ENCODE assay signal across 1 cellular context in genomic region chr18:57775937-57776336, GRCh38.
TF ChIP-seq lines count a peak whose summit lies in the region.

No MANE protein-coding gene starts in this region.

TF ChIP-seq in K562, 482 proteins besides CTCF, POLR2A, EP300 and RAD21 (continued from another document):
- TF ChIP-seq, protein P1, sequence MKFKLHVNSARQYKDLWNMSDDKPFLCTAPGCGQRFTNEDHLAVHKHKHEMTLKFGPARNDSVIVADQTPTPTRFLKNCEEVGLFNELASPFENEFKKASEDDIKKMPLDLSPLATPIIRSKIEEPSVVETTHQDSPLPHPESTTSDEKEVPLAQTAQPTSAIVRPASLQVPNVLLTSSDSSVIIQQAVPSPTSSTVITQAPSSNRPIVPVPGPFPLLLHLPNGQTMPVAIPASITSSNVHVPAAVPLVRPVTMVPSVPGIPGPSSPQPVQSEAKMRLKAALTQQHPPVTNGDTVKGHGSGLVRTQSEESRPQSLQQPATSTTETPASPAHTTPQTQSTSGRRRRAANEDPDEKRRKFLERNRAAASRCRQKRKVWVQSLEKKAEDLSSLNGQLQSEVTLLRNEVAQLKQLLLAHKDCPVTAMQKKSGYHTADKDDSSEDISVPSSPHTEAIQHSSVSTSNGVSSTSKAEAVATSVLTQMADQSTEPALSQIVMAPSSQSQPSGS (CRISPR knock-in tag; IDR thresholded peaks at IDR 0.05) = no peak
- TF ChIP-seq FOXK1 (CRISPR knock-in tag; IDR thresholded peaks at IDR 0.05; ENCODE audit: borderline replicate concordance) = no peak
- TF ChIP-seq GATA2 (CRISPR knock-in tag; IDR thresholded peaks at IDR 0.05) = no peak
- TF ChIP-seq ATF1 (CRISPR knock-in tag; IDR thresholded peaks at IDR 0.05) = no peak
- no peak for TF ChIP-seq ATF1 (tag; IDR thresholded peaks at IDR 0.05)
- TF ChIP-seq BACH1 (tag; IDR thresholded peaks at IDR 0.05) = no peak
- no peak for TF ChIP-seq MEF2A (IDR thresholded peaks at IDR 0.05; ENCODE audit: control insufficient read depth, low read depth, low read length)
- no peak for TF ChIP-seq ZMIZ1 (IDR thresholded peaks at IDR 0.05; ENCODE audit: low read depth in 2 of 2, low read length in 2 of 2)
